ENCODE assay signal across 29 cellular contexts in the genomic region with DNA sequence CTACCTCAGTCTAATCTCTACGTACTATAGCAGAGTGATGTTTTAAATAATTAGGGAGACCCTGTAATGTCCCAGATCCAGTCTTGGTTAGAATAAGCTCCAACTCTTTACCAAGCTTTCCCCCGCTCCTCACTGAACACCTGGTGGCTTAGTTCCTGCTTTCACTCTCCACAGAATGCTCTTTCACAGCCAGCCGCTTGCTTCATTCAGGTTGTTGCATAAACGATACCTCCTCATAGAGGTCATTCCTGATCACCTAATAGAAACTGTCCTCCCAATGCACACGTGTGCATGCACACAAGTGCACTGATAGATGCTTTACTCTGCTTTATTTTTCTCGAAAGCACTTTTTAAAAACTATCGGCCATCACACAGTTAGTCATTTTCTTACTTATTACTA.
DNase-seq lines count a peak whose midpoint lies in the region; ATAC-seq, FAIRE-seq and TF ChIP-seq lines count a peak whose summit lies in the region.
"Had no signal": no experiment of that assay in that cellular context is flagged by ENCODE, and none has a peak within 500 bp of the region (broad histone marks: within the 10 kb centered on the region; RNA-seq: fewer than 3 reads in every experiment).

No MANE protein-coding gene starts in this region.

- no peaks in the 10 kb centered on the region for H3K23me2 ChIP-seq in H1 (ENCODE audit: low read depth, low read length)

- no peak overlapping the region for H3K14ac ChIP-seq in H1 (ENCODE audit: insufficient read length)

- no peak for TF ChIP-seq EP300 in H1 (IDR thresholded peaks at IDR 0.05; ENCODE audit: borderline replicate concordance in 1 of 2, low read depth in 2 of 2, low read length in 2 of 2)

- no peak overlapping the region for H2BK120ac ChIP-seq in H1 (replicated peaks; ENCODE audit: low read depth, low read length)

- no peak overlapping the region for H2BK15ac ChIP-seq in H1 (ENCODE audit: low read length)

- no peaks in the 10 kb centered on the region for H3K9me3 Mint-ChIP-seq in activated T-cell treated with anti-CD3 and anti-CD28 coated beads, Interleukin-2, amount 50 U/mL, for 72 hours
- H3K9me3 Mint-ChIP-seq in neural crest cell: no peaks in the 10 kb centered on the region
- H3K9me3 Mint-ChIP-seq: CD4-positive, alpha-beta memory T cell had no signal

- no peak overlapping the region for H3K23ac ChIP-seq in H1 (ENCODE audit: insufficient read length)

- TF ChIP-seq POLR2A in H54 (IDR thresholded peaks at IDR 0.05; ENCODE audit: low read depth, low read length) (no peak), H1 (IDR thresholded peaks at IDR 0.05; ENCODE audit: control extremely low read depth in 1 of 2, low read depth in 2 of 2, low read length in 2 of 2) (no peak)

- H3K56ac ChIP-seq in H1 (replicated peaks; ENCODE audit: insufficient read length, low read depth, low read length): no peak overlapping the region

- no peak overlapping the region for H2BK12ac ChIP-seq in H1 (ENCODE audit: low read depth, low read length)

- H3K27me3 ChIP-seq in H1 (replicated peaks in 1 of 4; ENCODE audit: control insufficient read depth in 3 of 4, extremely low read depth in 1 of 4, insufficient read depth in 3 of 4, low read length in 3 of 4) (no peaks in the 10 kb centered on the region; a peak in 1 of 7 replicates), osteoblast (ENCODE audit: insufficient read depth, low read length) (no peaks in the 10 kb centered on the region)
- H3K27me3 ChIP-seq: BE2C, BLaER1 had no signal

- FAIRE-seq in H54 (lab: Jason Lieb, UNC): peak; percentile 64
- peak; percentile 63 for FAIRE-seq in H1 (lab: Jason Lieb, UNC)
- FAIRE-seq: A204.1, GM12878, GM12892, GM18507 had no signal

- H3K27me3 Mint-ChIP-seq in activated T-cell treated with anti-CD3 and anti-CD28 coated beads, Interleukin-2, amount 50 U/mL, for 72 hours (ENCODE audit: low read depth): peaks cover 7% of the 10 kb centered on the region
- no peaks in the 10 kb centered on the region for H3K27me3 Mint-ChIP-seq in neural crest cell (ENCODE audit: low read depth)
- H3K27me3 Mint-ChIP-seq: CD4-positive, CD25-positive, alpha-beta regulatory T cell had no signal

- H3K4me2 ChIP-seq in H1 (ENCODE audit: insufficient read depth in 1 of 2, low read depth in 2 of 2, low read length in 2 of 2): no peak overlapping the region
- H3K4me2 ChIP-seq in osteoblast (ENCODE audit: insufficient read depth, low read length): no peak overlapping the region
- H3K4me2 ChIP-seq: BLaER1 had no signal

- no peak overlapping the region for H2BK20ac ChIP-seq in H1 (ENCODE audit: low read length)

- TF ChIP-seq CTCF in H1 (IDR thresholded peaks at IDR 0.05; ENCODE audit: control extremely low read depth in 1 of 3, insufficient read depth in 1 of 3, low read depth in 1 of 3, low read length in 3 of 3) (no peak), neural crest cell (conservative IDR thresholded peaks at IDR 0.05) (no peak), osteoblast (IDR thresholded peaks at IDR 0.05; ENCODE audit: extremely low read depth, low read depth, low read length) (no peak)

- no peak for DNase-seq in activated T-cell treated with anti-CD3 and anti-CD28 coated beads, Interleukin-2, amount 50 U/mL, for 72 hours
- no peak for DNase-seq in activated T-cell treated with anti-CD3 and anti-CD28 coated beads, Interleukin-2, amount 50 U/mL, for 1 hour
- DNase-seq in H54 (ENCODE audit: insufficient read length, low spot score) (no peak), H1 (ENCODE audit: low read depth in 1 of 2, low spot score in 2 of 2) (no peak), neural crest cell (ENCODE audit: low read depth, low spot score) (no peak), osteoblast (ENCODE audit: insufficient read length, low spot score, missing footprints) (no peak), ureter (ENCODE audit: low spot score) (no peak), SW480 (ENCODE audit: low spot score) (no peak)
- DNase-seq: 8988T; ACHN; BE2C; C1 segment of cervical spinal cord; CD4-positive, alpha-beta memory T cell; CD4-positive, CD25-positive, alpha-beta regulatory T cell; CD8-positive, alpha-beta memory T cell; COR-L47; DMS 273 treated with DMSO at 0.1 percent for 48 hours; DMS153; DMS53; DMS79; DND-41; EL; GDM1 had no signal

- H3K4me1 ChIP-seq in H1 (replicated peaks in 1 of 4; ENCODE audit: control insufficient read depth in 3 of 4, insufficient read depth in 4 of 4, low read length in 3 of 4): peaks cover 0 to 3% (median 0%) of the 10 kb centered on the region in 4 experiments; a peak in 2 of 7 replicates
- no peaks in the 10 kb centered on the region for H3K4me1 ChIP-seq in osteoblast (ENCODE audit: insufficient read depth, low read length)
- H3K4me1 ChIP-seq: BLaER1 had no signal

- no peak overlapping the region for H2AK5ac ChIP-seq in H1 (ENCODE audit: low read depth, low read length)

- H4K91ac ChIP-seq in H1 (replicated peaks; ENCODE audit: insufficient read length, low read length): no peak overlapping the region

- H3K4me3 Mint-ChIP-seq in activated T-cell treated with anti-CD3 and anti-CD28 coated beads, Interleukin-2, amount 50 U/mL, for 72 hours: no peak overlapping the region
- H3K4me3 Mint-ChIP-seq in neural crest cell: no peak overlapping the region
- H3K4me3 Mint-ChIP-seq: CD14-positive monocyte; CD4-positive, alpha-beta memory T cell; CD4-positive, CD25-positive, alpha-beta regulatory T cell; CD8-positive, alpha-beta memory T cell had no signal

- no peak overlapping the region for H3K9ac ChIP-seq in H1 (replicated peaks in 1 of 4; ENCODE audit: extremely low read depth in 1 of 4, low read depth in 3 of 4, low read length in 3 of 4)
- H3K9ac ChIP-seq: BLaER1 had no signal

- no peak overlapping the region for H4K8ac ChIP-seq in H1 (ENCODE audit: extremely low read depth, insufficient read depth, low read length)

- H3K36me3 ChIP-seq in H1 (ENCODE audit: control insufficient read depth in 2 of 4, insufficient read depth in 4 of 4, low read length in 3 of 4) (no peaks in the 10 kb centered on the region), osteoblast (ENCODE audit: insufficient read depth, low read length) (no peaks in the 10 kb centered on the region)
- H3K36me3 ChIP-seq: BE2C, BLaER1 had no signal

- no peaks in the 10 kb centered on the region for H3K79me1 ChIP-seq in H1 (ENCODE audit: low read depth, low read length)

- H3K27ac Mint-ChIP-seq in activated T-cell treated with anti-CD3 and anti-CD28 coated beads, Interleukin-2, amount 50 U/mL, for 72 hours: peak overlapping the region; percentile 10
- peak overlapping the region; percentile 57 for H3K27ac Mint-ChIP-seq in neural crest cell (ENCODE audit: unreplicated experiment)
- H3K27ac Mint-ChIP-seq: CD14-positive monocyte; CD4-positive, alpha-beta memory T cell; CD4-positive, CD25-positive, alpha-beta regulatory T cell; CD8-positive, alpha-beta memory T cell had no signal

- H3K27ac ChIP-seq in H1 (ENCODE audit: low read depth, low read length) (no peak overlapping the region), osteoblast (ENCODE audit: low read depth, low read length) (no peak overlapping the region)
- H3K27ac ChIP-seq: BLaER1 had no signal

- no peaks in the 10 kb centered on the region for H3K36me3 Mint-ChIP-seq in activated T-cell treated with anti-CD3 and anti-CD28 coated beads, Interleukin-2, amount 50 U/mL, for 72 hours (ENCODE audit: insufficient read depth in 2 of 2)
- H3K36me3 Mint-ChIP-seq in neural crest cell (ENCODE audit: low read depth): no peaks in the 10 kb centered on the region
- H3K36me3 Mint-ChIP-seq: CD14-positive monocyte; CD4-positive, alpha-beta memory T cell; CD4-positive, CD25-positive, alpha-beta regulatory T cell; CD8-positive, alpha-beta memory T cell had no signal

- no peak overlapping the region for H4K5ac ChIP-seq in H1 (ENCODE audit: insufficient read length, low read depth, low read length)

- 82% methylated on average over 7 of the region's 7 CpGs; no CpG with 5 or more reads in 1 of the 2 experiments for WGBS in H1 (ENCODE audit: extremely low coverage in 1 of 2, insufficient coverage in 1 of 2, insufficient read length in 1 of 2, insufficient replicate concordance in 2 of 2, low coverage in 1 of 2, low lambda C conversion rate in 2 of 2, missing lambda C conversion rate in 1 of 2), 2 experiments

- peaks cover 0 to 2% of the 10 kb centered on the region in 2 experiments for H4K20me1 ChIP-seq in H1 (replicated peaks in 1 of 2; ENCODE audit: control insufficient read depth in 1 of 2, insufficient read depth in 2 of 2, low read length in 2 of 2)
- no peaks in the 10 kb centered on the region for H4K20me1 ChIP-seq in osteoblast (ENCODE audit: insufficient read depth, low read length)
- H4K20me1 ChIP-seq: BLaER1 had no signal

- H3K79me2 ChIP-seq in H1 (ENCODE audit: control insufficient read depth in 1 of 2, insufficient read depth in 2 of 2, low read length in 2 of 2): no peaks in the 10 kb centered on the region
- no peaks in the 10 kb centered on the region for H3K79me2 ChIP-seq in osteoblast (ENCODE audit: insufficient read depth, low read length)

- no peak overlapping the region for H3K18ac ChIP-seq in H1 (ENCODE audit: extremely low read depth, low read length)

- no peak for ATAC-seq in activated T-cell treated with anti-CD3 and anti-CD28 coated beads, Interleukin-2, amount 50 U/mL, for 72 hours (replicated peaks in 1 of 2)
- ATAC-seq: GM12878 had no signal

- POLR2A ChIA-PET in H1 (lab: Charles Lee; ENCODE audit: partially characterized antibody): interaction anchor here (0.6 kb wide), 1 partner anchor 472 kb away, joined by 3 read pairs; no protein-coding TSS in a partner anchor

- H3K4me1 Mint-ChIP-seq in activated T-cell treated with anti-CD3 and anti-CD28 coated beads, Interleukin-2, amount 50 U/mL, for 72 hours (ENCODE audit: low read depth): no peaks in the 10 kb centered on the region
- H3K4me1 Mint-ChIP-seq in neural crest cell: peaks cover 32% of the 10 kb centered on the region
- H3K4me1 Mint-ChIP-seq: CD14-positive monocyte; CD4-positive, alpha-beta memory T cell; CD4-positive, CD25-positive, alpha-beta regulatory T cell; CD8-positive, alpha-beta memory T cell had no signal

- CTCF ChIA-PET in H1 (lab: Charles Lee; ENCODE audit: partially characterized antibody): interaction anchor here (0.6 to 1.2 kb wide), 2 partner anchors 21 to 183 kb away, joined by 3 to 4 read pairs; no protein-coding TSS in a partner anchor

- no peak overlapping the region for H3K4ac ChIP-seq in H1 (replicated peaks; ENCODE audit: insufficient read length, low read depth, low read length)

- H2AFZ ChIP-seq in H1 (ENCODE audit: low read length) (no peak overlapping the region), osteoblast (ENCODE audit: low read length) (no peak overlapping the region)

- no peak for TF ChIP-seq RAD21 in H1 (IDR thresholded peaks at IDR 0.05 in 1 of 2, conservative IDR thresholded peaks at IDR 0.05 in 1 of 2; ENCODE audit: low read depth in 2 of 2, low read length in 2 of 2)

- H2BK5ac ChIP-seq in H1 (ENCODE audit: low read depth, low read length): no peak overlapping the region

- no peak overlapping the region for H3K4me3 ChIP-seq in H1 (ENCODE audit: extremely low read depth in 1 of 4, insufficient read depth in 2 of 4, low read depth in 3 of 4, low read length in 4 of 4)
- H3K4me3 ChIP-seq in osteoblast (ENCODE audit: insufficient read depth, low read length): no peak overlapping the region
- H3K4me3 ChIP-seq: BLaER1, GM12878 had no signal

- H3K9me3 ChIP-seq in H1 (ENCODE audit: insufficient read depth in 2 of 2, low read depth in 1 of 2, low read length in 1 of 2): no peaks in the 10 kb centered on the region
- no peaks in the 10 kb centered on the region for H3K9me3 ChIP-seq in osteoblast (ENCODE audit: low read depth, low read length)
- H3K9me3 ChIP-seq: BE2C, BLaER1 had no signal
